7 cellular contexts compared by ENCODE assay signal in genomic region chr2:219155054-219155644, GRCh38. TPM values are rescaled to one million over a fixed set of nuclear protein-coding genes. Genes with fewer than 3 reads are reported as not detected.
DNase-seq lines count a peak whose midpoint lies in the region; ATAC-seq and TF ChIP-seq lines count a peak whose summit lies in the region.

No MANE protein-coding gene starts in this region.

- no peaks in the 10 kb centered on the region for H4K20me1 ChIP-seq in IMR-90 (ENCODE audit: insufficient read depth, low read length)

- TF ChIP-seq POLR2A in IMR-90 (IDR thresholded peaks at IDR 0.05; ENCODE audit: low read depth, low read length), result no peak

- H2AFZ ChIP-seq in IMR-90 (replicated peaks; ENCODE audit: low read length, poor library complexity), result no peak overlapping the region

- TF ChIP-seq CTCF in IMR-90 (conservative IDR thresholded peaks at IDR 0.05; ENCODE audit: low read depth, low read length), result peak; percentile 71
- TF ChIP-seq CTCF in astrocyte of the spinal cord (IDR thresholded peaks at IDR 0.05; ENCODE audit: low read depth, low read length), result peak; percentile 6

- intact Hi-C loops in IMR-90 (cut with micrococcal nuclease), result loop anchor here (1.0 to 2.0 kb wide), 5 partner anchors 30 to 159 kb away; no protein-coding TSS in a partner anchor

- DNase-seq in EL (peak; percentile 73), IMR-90 (peak; percentile 73), NT2/D1 (ENCODE audit: low read depth, low spot score) (peak; percentile 79), astrocyte of the spinal cord (ENCODE audit: low read depth, low spot score) (peak; percentile 75), iPS-NIHi11 (ENCODE audit: low spot score) (peak; percentile 70)
- peak; percentile 35 for DNase-seq in stimulated activated CD8-positive, alpha-beta memory T cell treated with anti-CD3 and anti-CD28 coated beads, Interleukin-4, amount 100 ng/mL, for 48 hours

- TF ChIP-seq RAD21 in IMR-90 (IDR thresholded peaks at IDR 0.05; ENCODE audit: low read length), result peak; percentile 78

- no peak overlapping the region for H2BK120ac ChIP-seq in IMR-90 (ENCODE audit: low read depth, low read length)

- no CpG with 5 or more reads among the region's 4 CpGs for WGBS in IMR-90 (ENCODE audit: extremely low coverage in 2 of 2, insufficient read length in 1 of 2), 2 experiments

- no peak overlapping the region for H2BK20ac ChIP-seq in IMR-90 (ENCODE audit: low read depth, low read length)

- dilution Hi-C loops in IMR-90 (cut with HindIII; ENCODE audit: low sequenced_read_pairs, unreplicated experiment), result no loop called here

- H3K27me3 ChIP-seq in IMR-90 (ENCODE audit: control insufficient read depth, insufficient read depth, low read length), result no peaks in the 10 kb centered on the region
- no peaks in the 10 kb centered on the region for H3K27me3 ChIP-seq in NT2/D1 (ENCODE audit: insufficient read depth, insufficient read length)

- no peak overlapping the region for H4K5ac ChIP-seq in IMR-90 (ENCODE audit: low read depth, low read length)

- no peak overlapping the region for H4K91ac ChIP-seq in IMR-90 (ENCODE audit: insufficient read depth, low read depth, low read length)

- no peak overlapping the region for H2BK5ac ChIP-seq in IMR-90 (ENCODE audit: low read depth, low read length, poor library complexity, severe bottlenecking)

- 0 out of 2 replicates have a peak, but pooled peaks cover 3% of the 10 kb centered on the region for H3K36me3 ChIP-seq in IMR-90 (ENCODE audit: control insufficient read depth, insufficient read depth, low read length)
- peaks cover 41% of the 10 kb centered on the region for H3K36me3 ChIP-seq in NT2/D1 (ENCODE audit: insufficient read depth, insufficient read length, low read length)

- no peak overlapping the region for H4K8ac ChIP-seq in IMR-90 (ENCODE audit: low read depth in 2 of 2, low read length in 2 of 2)

- H3K9me1 ChIP-seq in IMR-90 (ENCODE audit: insufficient read depth, low read length), result no peaks in the 10 kb centered on the region; the same call in 1 of the 2 replicates

- H3K14ac ChIP-seq in IMR-90 (replicated peaks; ENCODE audit: low read depth, low read length), result no peak overlapping the region

- H2BK15ac ChIP-seq in IMR-90 (ENCODE audit: low read depth, low read length), result no peak overlapping the region

- H2AK9ac ChIP-seq in IMR-90 (replicated peaks; ENCODE audit: low read depth, low read length, poor library complexity), result no peak overlapping the region

- H3K23ac ChIP-seq in IMR-90 (ENCODE audit: low read depth, low read length), result no peak overlapping the region

- H3K4me3 ChIP-seq in IMR-90 (ENCODE audit: insufficient read depth, low read depth, low read length), result no peak overlapping the region
- H3K4me3 ChIP-seq in NT2/D1 (ENCODE audit: insufficient read length, low read depth), result no peak overlapping the region
- no peak overlapping the region for H3K4me3 ChIP-seq in astrocyte of the spinal cord (ENCODE audit: low read depth, low read length)

- H3K4me1 ChIP-seq in IMR-90 (ENCODE audit: control insufficient read depth, insufficient read depth, low read length) (peaks cover 3% of the 10 kb centered on the region; the same call in 1 of the 2 replicates), NT2/D1 (ENCODE audit: insufficient read depth, insufficient read length) (peaks cover 3% of the 10 kb centered on the region)

- no peak overlapping the region for H3K9ac ChIP-seq in IMR-90 (ENCODE audit: low read depth, low read length)
- no peak overlapping the region for H3K9ac ChIP-seq in NT2/D1 (ENCODE audit: insufficient read length, low read depth)

- H3K79me1 ChIP-seq in IMR-90 (ENCODE audit: low read depth in 1 of 2, low read length in 2 of 2), result peaks cover 5 to 10% of the 10 kb centered on the region in 2 experiments; a peak in 2 of 4 replicates

- no peak overlapping the region for H3K27ac ChIP-seq in IMR-90 (ENCODE audit: insufficient read depth, low read length)

- no peak overlapping the region for H3K18ac ChIP-seq in IMR-90 (ENCODE audit: low read depth, low read length)

- H3K4ac ChIP-seq in IMR-90 (ENCODE audit: low read depth, low read length), result no peak overlapping the region

- ATAC-seq in IMR-90 (ENCODE audit: low read depth), result peak; percentile 52; the same call in 1 of the 2 replicates
- no peak for ATAC-seq in HG03460 (IDR thresholded peaks at IDR 0.05; ENCODE audit: unreplicated experiment)

- in situ Hi-C loops in IMR-90 (cut with MboI; ENCODE audit: low sequenced_read_pairs), result no loop called here
- in situ Hi-C loops in astrocyte of the spinal cord (cut with HindIII; ENCODE audit: low sequenced_read_pairs), result no loop called here

- POLR2A ChIA-PET in IMR-90 (lab: Charles Lee; ENCODE audit: unreplicated experiment), result no interaction called here

- CTCF ChIA-PET in IMR-90 (lab: Yijun Ruan, JAX), result interaction anchor here (0.6 to 1.7 kb wide), 16 partner anchors 8 to 279 kb away, joined by 3 to 17 read pairs (median 4); no protein-coding TSS in a partner anchor

- no peak overlapping the region for H3K56ac ChIP-seq in IMR-90 (ENCODE audit: extremely low read depth, insufficient read depth, low read length)

- no TSS peak for BruUV-seq in IMR-90 (replicated peaks; lab: Mats Ljungman, UMichigan)

- no peak overlapping the region for H3K4me2 ChIP-seq in IMR-90 (ENCODE audit: low read depth, low read length)

- H3K9me3 ChIP-seq in IMR-90 (ENCODE audit: control insufficient read depth, insufficient read depth, low read length) (no peaks in the 10 kb centered on the region), NT2/D1 (ENCODE audit: insufficient read depth, low read length) (no peaks in the 10 kb centered on the region)

- H2AK5ac ChIP-seq in IMR-90 (ENCODE audit: low read depth, low read length), result no peak overlapping the region

TF ChIP-seq in IMR-90, 13 proteins besides CTCF, POLR2A, EP300 and RAD21:
- TF ChIP-seq RFX5 (IDR thresholded peaks at IDR 0.05; ENCODE audit: low read depth, low read length), result no peak
- TF ChIP-seq ELK1 (IDR thresholded peaks at IDR 0.05; ENCODE audit: borderline replicate concordance, low read depth, low read length), result no peak
- no peak for TF ChIP-seq FOS (IDR thresholded peaks at IDR 0.05; ENCODE audit: low read depth, low read length)
- no peak for TF ChIP-seq RCOR1 (IDR thresholded peaks at IDR 0.05; ENCODE audit: insufficient replicate concordance, low read length)
- no peak for TF ChIP-seq MXI1 (IDR thresholded peaks at IDR 0.05; ENCODE audit: borderline replicate concordance, low read depth, low read length)
- TF ChIP-seq NFE2L2 (IDR thresholded peaks at IDR 0.05; ENCODE audit: low read depth, low read length), result no peak
- peak; percentile 87 for TF ChIP-seq SMC3 (IDR thresholded peaks at IDR 0.05; ENCODE audit: low read depth, low read length)

RNA-seq across cellular contexts. Expression of gene NHEJ1, which starts 5.5 kb away (rescaled TPM):
- 15.3 and 23.1 TPM in 2 replicates for total RNA-seq in IMR-90 (2012; rRNA removed)
- 11.9 and 12.5 TPM in 2 replicates for polyA plus RNA-seq in IMR-90 (2012; rRNA removed)
- polyA plus RNA-seq in IMR-90 (2012; cell fraction: cytosol; rRNA removed), result 6.0 and 11.9 TPM in 2 replicates
- 2.5 and 9.5 TPM in 2 replicates for polyA plus RNA-seq in IMR-90 (2012; cell fraction: nucleus; rRNA removed; ENCODE audit: low replicate concordance)

RNA-seq across cellular contexts. Expression of gene SLC23A3, which starts 14.7 kb away (rescaled TPM):
- total RNA-seq in IMR-90 (2012; rRNA removed), result under 0.01 and 0.18 TPM in 2 replicates
- polyA plus RNA-seq in IMR-90 (2012; rRNA removed), result 0.43 and 0.65 TPM in 2 replicates
- 0.04 and 0.13 TPM in 2 replicates for polyA plus RNA-seq in IMR-90 (2012; cell fraction: cytosol; rRNA removed)
- 6.7 and 8.4 TPM in 2 replicates for polyA plus RNA-seq in IMR-90 (2012; cell fraction: nucleus; rRNA removed; ENCODE audit: low replicate concordance)

RNA-seq across cellular contexts. Expression of gene CNPPD1, which starts 21.6 kb away (rescaled TPM):
- 11.1 and 11.9 TPM in 2 replicates for total RNA-seq in IMR-90 (2012; rRNA removed)
- polyA plus RNA-seq in IMR-90 (2012; rRNA removed), result 29.2 and 31.9 TPM in 2 replicates
- polyA plus RNA-seq in IMR-90 (2012; cell fraction: cytosol; rRNA removed), result 43.8 and 49.1 TPM in 2 replicates
- polyA plus RNA-seq in IMR-90 (2012; cell fraction: nucleus; rRNA removed; ENCODE audit: low replicate concordance), result 63.8 and 73.9 TPM in 2 replicates

RNA-seq across cellular contexts. Expression of gene RETREG2, which starts 22.9 kb away (rescaled TPM):
- 39.2 and 51.1 TPM in 2 replicates for total RNA-seq in IMR-90 (2012; rRNA removed)
- 45.1 and 45.2 TPM in 2 replicates for polyA plus RNA-seq in IMR-90 (2012; rRNA removed)
- polyA plus RNA-seq in IMR-90 (2012; cell fraction: cytosol; rRNA removed), result 29.0 and 35.1 TPM in 2 replicates
- 54.0 and 55.9 TPM in 2 replicates for polyA plus RNA-seq in IMR-90 (2012; cell fraction: nucleus; rRNA removed; ENCODE audit: low replicate concordance)

RNA-seq across cellular contexts. Expression of gene ZFAND2B, which starts 51.4 kb away (rescaled TPM):
- total RNA-seq in IMR-90 (2012; rRNA removed), result 21.9 and 25.5 TPM in 2 replicates
- 38.3 and 43.0 TPM in 2 replicates for polyA plus RNA-seq in IMR-90 (2012; rRNA removed)
- 37.3 and 38.0 TPM in 2 replicates for polyA plus RNA-seq in IMR-90 (2012; cell fraction: cytosol; rRNA removed)
- 119 and 135 TPM in 2 replicates for polyA plus RNA-seq in IMR-90 (2012; cell fraction: nucleus; rRNA removed; ENCODE audit: low replicate concordance)
